ENCODE assay signal across 8 cellular contexts in the genomic region with DNA sequence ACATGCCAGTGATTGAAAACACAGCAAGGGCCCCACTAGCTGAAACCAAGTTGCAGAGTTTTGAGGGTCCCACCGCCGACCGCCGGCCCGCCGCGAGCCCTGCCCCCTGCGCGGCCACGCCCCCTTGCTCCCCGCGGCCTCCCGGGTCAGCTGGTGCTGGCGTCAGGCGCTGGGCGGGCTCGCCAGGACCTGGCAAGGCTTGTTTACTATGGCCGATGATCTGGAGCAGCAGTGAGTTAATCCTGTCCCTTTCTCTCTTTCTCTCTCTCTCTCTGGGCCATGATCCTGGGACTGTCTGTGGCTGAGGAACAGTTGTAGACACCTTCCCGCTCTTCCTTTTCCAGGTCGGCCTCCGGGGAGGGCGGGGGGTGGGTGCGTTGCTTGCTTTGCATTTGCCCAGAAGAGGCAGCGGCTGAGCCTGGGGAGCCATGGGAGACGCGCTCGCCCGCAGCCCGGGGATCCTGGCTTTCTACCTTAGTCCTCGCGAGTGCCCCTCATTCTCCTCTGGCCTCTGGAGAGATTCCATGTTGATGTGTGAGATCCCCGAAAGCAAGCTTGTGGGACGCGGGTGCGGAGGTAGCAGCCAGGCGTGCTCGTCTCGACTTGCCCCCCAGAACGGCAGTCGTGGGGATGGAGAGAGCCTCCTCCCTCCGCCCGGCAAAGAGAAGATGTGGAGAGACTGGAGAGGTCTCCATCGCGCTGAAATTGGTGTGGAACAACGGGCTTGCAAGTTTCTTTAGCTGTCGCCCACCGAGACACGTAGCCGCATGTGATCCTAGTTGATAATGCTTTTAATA. TPM values are rescaled to one million over a fixed set of nuclear protein-coding genes. Genes with fewer than 3 reads are reported as not detected.
DNase-seq lines count a peak whose midpoint lies in the region; ATAC-seq lines count a peak whose summit lies in the region.

A gene with protein sequence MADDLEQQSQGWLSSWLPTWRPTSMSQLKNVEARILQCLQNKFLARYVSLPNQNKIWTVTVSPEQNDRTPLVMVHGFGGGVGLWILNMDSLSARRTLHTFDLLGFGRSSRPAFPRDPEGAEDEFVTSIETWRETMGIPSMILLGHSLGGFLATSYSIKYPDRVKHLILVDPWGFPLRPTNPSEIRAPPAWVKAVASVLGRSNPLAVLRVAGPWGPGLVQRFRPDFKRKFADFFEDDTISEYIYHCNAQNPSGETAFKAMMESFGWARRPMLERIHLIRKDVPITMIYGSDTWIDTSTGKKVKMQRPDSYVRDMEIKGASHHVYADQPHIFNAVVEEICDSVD (plus strand): TSS at position 202 of the 797 bp plus-strand sequence. CDS start 7 bp downstream, at position 209.

- DNase-seq in NCI-H524 (lab: John Stamatoyannopoulos, UW) (peak; percentile 41 to 65), NCI-H524 treated with DMSO at 0.1 percent for 48 hours (lab: John Stamatoyannopoulos, UW) (no peak), NCI-H128 (lab: John Stamatoyannopoulos, UW; ENCODE audit: unreplicated experiment) (peak; percentile 23), left colon (peak; percentile 86 to 89)
- DNase-seq in stimulated activated CD4-positive, alpha-beta T cell treated with anti-CD3 and anti-CD28 coated beads, Interleukin-2, amount 100 ng/mL, for 48 hours: peak; percentile 48

- H3K36me3 Mint-ChIP-seq in dendritic cell treated with granulocyte-macrophage colony-stimulating factor and Interleukin-4, amounts not matched to agents 40 ng/mL and 50 ng/mL, for 4 days (ENCODE audit: low read depth): peaks cover 27% of the 10 kb centered on the region

- H3K4me1 Mint-ChIP-seq in dendritic cell treated with granulocyte-macrophage colony-stimulating factor and Interleukin-4, amounts not matched to agents 40 ng/mL and 50 ng/mL, for 4 days (ENCODE audit: low read depth): peaks cover 49% of the 10 kb centered on the region

- H3K27ac Mint-ChIP-seq in dendritic cell treated with granulocyte-macrophage colony-stimulating factor and Interleukin-4, amounts not matched to agents 40 ng/mL and 50 ng/mL, for 4 days: peak within 1 kb of the TSS; percentile 90

- H3K4me3 Mint-ChIP-seq in dendritic cell treated with granulocyte-macrophage colony-stimulating factor and Interleukin-4, amounts not matched to agents 40 ng/mL and 50 ng/mL, for 4 days: peak within 1 kb of the TSS; percentile 96

- ATAC-seq in HG02588 (IDR thresholded peaks at IDR 0.05; ENCODE audit: unreplicated experiment) (peak; percentile 78), left colon (peak; percentile 94)
- ATAC-seq in activated CD4-positive, CD25-positive, alpha-beta regulatory T cell treated with anti-CD3 and anti-CD28 coated beads, Interleukin-2, amount 50 U/mL, for 24 hours: peak; percentile 65 to 69

- intact Hi-C loops in dendritic cell treated with granulocyte-macrophage colony-stimulating factor and Interleukin-4, amounts not matched to agents 40 ng/mL and 50 ng/mL, for 4 days (cut with micrococcal nuclease): loop anchor here (1.0 kb wide), 1 partner anchor 9 kb away; a partner anchor contains a TSS
- intact Hi-C loops in left colon (cut with DNase I, micrococcal nuclease): no loop called here

- peaks cover 23% of the 10 kb centered on the region for H3K27me3 Mint-ChIP-seq in dendritic cell treated with granulocyte-macrophage colony-stimulating factor and Interleukin-4, amounts not matched to agents 40 ng/mL and 50 ng/mL, for 4 days

- H3K9me3 Mint-ChIP-seq in dendritic cell treated with granulocyte-macrophage colony-stimulating factor and Interleukin-4, amounts not matched to agents 40 ng/mL and 50 ng/mL, for 4 days: no peaks in the 10 kb centered on the region

RNA-seq across cellular contexts. Expression of the gene that starts here (rescaled TPM):
- total RNA-seq in left colon: 10 to 100 TPM; 16.9 to 19.5 TPM
